In the genomic region with DNA sequence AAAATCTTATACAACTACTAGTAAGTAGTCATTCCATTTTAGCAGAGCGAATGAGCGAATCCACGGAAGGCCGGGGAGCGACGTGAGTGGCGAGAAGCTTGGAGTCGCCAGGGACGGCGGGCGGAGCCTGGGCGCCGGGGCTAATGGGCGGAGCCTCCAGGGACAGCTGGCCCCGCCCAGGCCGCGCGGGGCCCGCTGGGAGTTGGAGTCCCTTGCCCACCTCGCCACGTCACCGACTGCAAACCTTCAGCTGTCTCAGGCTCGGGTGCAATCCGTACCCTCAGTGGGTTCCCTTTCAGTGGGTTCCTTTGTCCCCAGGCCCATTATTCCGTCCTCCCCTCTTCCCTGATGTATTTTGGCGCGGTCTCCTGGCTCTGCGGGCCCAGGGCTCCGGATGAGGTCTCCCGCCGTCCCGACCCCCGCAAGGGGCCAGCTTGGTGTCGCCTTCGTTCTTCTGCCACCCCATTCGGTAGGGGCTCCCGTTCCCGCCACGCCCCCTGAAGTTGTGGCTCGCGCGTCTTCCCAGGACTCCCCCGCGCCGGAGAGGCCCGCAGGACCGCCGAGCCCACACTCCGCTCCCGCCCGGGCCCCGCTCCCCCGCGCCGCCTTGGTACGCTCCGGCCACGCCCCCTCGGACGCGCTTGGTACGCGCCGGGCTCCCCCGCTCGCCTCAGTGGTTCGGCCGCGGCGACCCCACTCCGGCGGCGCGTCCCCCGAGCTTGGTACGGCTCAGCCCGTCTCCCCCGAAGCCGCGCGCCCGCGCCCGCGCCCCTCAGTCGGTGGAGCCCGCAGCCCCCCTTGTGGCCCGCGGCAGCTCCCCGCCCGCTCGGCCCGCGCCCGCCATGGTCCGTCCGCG, we compare ENCODE assay signal across 8 cellular contexts. TPM values are rescaled to one million over a fixed set of nuclear protein-coding genes. Genes with fewer than 3 reads are reported as not detected.
DNase-seq lines count a peak whose midpoint lies in the region; ATAC-seq, FAIRE-seq and TF ChIP-seq lines count a peak whose summit lies in the region.

PTOV1 (plus strand) TSS at position 673 of the 856 bp plus-strand sequence.

- peaks cover 6% of the 10 kb centered on the region for H3K9me3 Mint-ChIP-seq in T-helper 1 cell treated with Interleukin-12 subunit alpha and Interleukin-12 subunit beta and Interleukin-4 antibody, amounts not matched to agents 30 μg/mL and 1 μg/mL, for 36 hours

- intact Hi-C loops in left ventricle myocardium superior (cut with micrococcal nuclease) (no loop called here), psoas muscle (cut with DNase I) (loop anchor here in 1 of 2 donors (5.0 kb wide), 1 partner anchor 33 kb away; the partner anchor contains the start of gene MED25)

- DNase-seq in GM12891 (ENCODE audit: insufficient read length, low spot score), result peak; percentile 93
- DNase-seq in NCI-H1694 (lab: John Stamatoyannopoulos, UW), result peak; percentile 78
- DNase-seq in amniotic stem cell (lab: John Stamatoyannopoulos, UW), result peak; percentile 85
- peak; percentile 96 for DNase-seq in left ventricle myocardium superior
- DNase-seq in psoas muscle, result peak; percentile 91 to 97

- H3K36me3 ChIP-seq in psoas muscle (ENCODE audit: insufficient read depth in 1 of 2, low read depth in 1 of 2) (peaks cover 0 to 16% of the 10 kb centered on the region in 2 donors), urinary bladder (ENCODE audit: insufficient read depth) (no peaks in the 10 kb centered on the region)

- peak; percentile 47; the same call in 1 of the 2 replicates for TF ChIP-seq POLR2A in GM12891 (IDR thresholded peaks at IDR 0.05; ENCODE audit: low read depth, low read length)

- peaks cover 6% of the 10 kb centered on the region for H3K27me3 Mint-ChIP-seq in T-helper 1 cell treated with Interleukin-12 subunit alpha and Interleukin-12 subunit beta and Interleukin-4 antibody, amounts not matched to agents 30 μg/mL and 1 μg/mL, for 36 hours (ENCODE audit: low read depth)

- H3K36me3 Mint-ChIP-seq in T-helper 1 cell treated with Interleukin-12 subunit alpha and Interleukin-12 subunit beta and Interleukin-4 antibody, amounts not matched to agents 30 μg/mL and 1 μg/mL, for 36 hours (ENCODE audit: low read depth), result peaks cover 7% of the 10 kb centered on the region

- no peaks in the 10 kb centered on the region for H3K27me3 ChIP-seq in psoas muscle (ENCODE audit: insufficient read depth in 3 of 3, low read length in 2 of 3)

- H3K4me3 Mint-ChIP-seq in T-helper 1 cell treated with Interleukin-12 subunit alpha and Interleukin-12 subunit beta and Interleukin-4 antibody, amounts not matched to agents 30 μg/mL and 1 μg/mL, for 36 hours, result peak within 1 kb of the TSS; percentile 87

- H3K27ac ChIP-seq in psoas muscle, result peak within 1 kb of the TSS; percentile 100
- H3K27ac ChIP-seq in urinary bladder (ENCODE audit: low read depth), result peak within 1 kb of the TSS; percentile 94

- H3K4me1 Mint-ChIP-seq in T-helper 1 cell treated with Interleukin-12 subunit alpha and Interleukin-12 subunit beta and Interleukin-4 antibody, amounts not matched to agents 30 μg/mL and 1 μg/mL, for 36 hours (ENCODE audit: low read depth), result peaks cover 36% of the 10 kb centered on the region

- H3K4me1 ChIP-seq in psoas muscle, result peaks cover 28% of the 10 kb centered on the region
- H3K4me1 ChIP-seq in urinary bladder (ENCODE audit: insufficient read depth), result no peaks in the 10 kb centered on the region

- peak; percentile 59 for ATAC-seq in HG02870 (IDR thresholded peaks at IDR 0.05; ENCODE audit: unreplicated experiment)
- ATAC-seq in left ventricle myocardium superior, result peak; percentile 94
- ATAC-seq in psoas muscle, result peak; percentile 92 to 96 (median 94)

- WGBS in psoas muscle, 3 donors, result 0 to 2% (median 1%) methylated on average over 55 to 98 of the region's 98 CpGs
- 1% methylated on average over 98 of the region's 98 CpGs for WGBS in urinary bladder

- peak within 1 kb of the TSS; percentile 96 for H3K4me3 ChIP-seq in psoas muscle
- peak within 1 kb of the TSS; percentile 98 for H3K4me3 ChIP-seq in urinary bladder (ENCODE audit: low read depth, low read length)

- H3K27ac Mint-ChIP-seq in T-helper 1 cell treated with Interleukin-12 subunit alpha and Interleukin-12 subunit beta and Interleukin-4 antibody, amounts not matched to agents 30 μg/mL and 1 μg/mL, for 36 hours, result peak within 1 kb of the TSS; percentile 94

- TF ChIP-seq CTCF in psoas muscle (IDR thresholded peaks at IDR 0.05), result no peak

- no peaks in the 10 kb centered on the region for H3K9me3 ChIP-seq in psoas muscle

- FAIRE-seq in GM12891 (lab: Jason Lieb, UNC), result peak; percentile 91

TF ChIP-seq in GM12891, 5 proteins besides CTCF, POLR2A, EP300 and RAD21:
- TF ChIP-seq POLR2AphosphoS5 (IDR thresholded peaks at IDR 0.05; ENCODE audit: low read depth, low read length) (0 out of 2 replicates have a peak, but pooled peaks have one; percentile 55), SPI1 (IDR thresholded peaks at IDR 0.05; ENCODE audit: low read depth, low read length) (no peak), TAF1 (IDR thresholded peaks at IDR 0.05; ENCODE audit: low read depth, low read length) (no peak; the same call in 1 of the 2 replicates)

RNA-seq across cellular contexts. Expression of gene PTOV1, which starts in this region (rescaled TPM):
- polyA plus RNA-seq in GM12891 (2012; ENCODE audit: low read depth, missing spikeins), result 50.1 TPM
- total RNA-seq in left ventricle myocardium superior (127 TPM), psoas muscle (100 to 1,000 TPM in 3 of 4 donors, 10 to 100 TPM in 1; 93.2 to 189 (median 151) TPM), urinary bladder (46.1 TPM)
- polyA plus RNA-seq in psoas muscle (100 to 1,000 TPM in 2 of 3 donors, 10 to 100 TPM in 1; 72.1 to 122 (median 106) TPM), urinary bladder (121 TPM)

Comparison
In these comparisons a context has a peak if more than half of its experiments do, and no peak if none do; other contexts are left out.
1. Peak in every context shown above with its lines: DNase-seq, ATAC-seq, H3K4me3 ChIP-seq and H3K27ac ChIP-seq.